In genomic region chr19:54448774-54449700, GRCh38 we compare ENCODE assay signal across 8 cellular contexts. TPM values are rescaled to one million over a fixed set of nuclear protein-coding genes. Genes with fewer than 3 reads are reported as not detected.
DNase-seq lines count a peak whose midpoint lies in the region; ATAC-seq and TF ChIP-seq lines count a peak whose summit lies in the region.

Gene LENG8, plus strand, starts transcription at chr19:54449199. Its CDS starts 2,146 bp downstream, at chr19:54451345.

- peak within 1 kb of the TSS; percentile 79 to 89 for H3K4me3 ChIP-seq in uterus

- peak within 1 kb of the TSS; percentile 100 for H3K27ac Mint-ChIP-seq in T-helper 17 cell

- peak within 1 kb of the TSS; percentile 85 to 96 for H3K27ac ChIP-seq in uterus

- no peaks in the 10 kb centered on the region for H3K9me3 ChIP-seq in T-helper 17 cell (ENCODE audit: control insufficient read depth, low read length, poor library complexity, severe bottlenecking)
- no peaks in the 10 kb centered on the region for H3K9me3 ChIP-seq in uterus

- peak in 2 of 4 experiments; percentile 14 to 24 for TF ChIP-seq CTCF in uterus (IDR thresholded peaks at IDR 0.05)

- peaks cover 11% of the 10 kb centered on the region for H3K36me3 Mint-ChIP-seq in T-helper 17 cell (ENCODE audit: low read depth)

- peak; percentile 92 for DNase-seq in NCI-H1694 treated with DMSO at 0.1 percent for 48 hours (lab: John Stamatoyannopoulos, UW)
- DNase-seq in T-helper 17 cell: peak; percentile 94 to 96 (median 96)
- DNase-seq in amygdala (lab: John Stamatoyannopoulos, UW): peak; percentile 53 to 99 (median 97)
- DNase-seq in left ventricle myocardium superior: peak; percentile 99
- peak; percentile 92 for DNase-seq in pulmonary artery endothelial cell (ENCODE audit: low read depth, low spot score)
- peak; percentile 97 for DNase-seq in uterus

- ATAC-seq in HG02885 (IDR thresholded peaks at IDR 0.05; ENCODE audit: poor library complexity, unreplicated experiment): peak; percentile 90
- ATAC-seq in T-helper 17 cell: peak; percentile 93
- peak; percentile 97 for ATAC-seq in left ventricle myocardium superior

- TF ChIP-seq POLR2A in GM15510 (IDR thresholded peaks at IDR 0.05; ENCODE audit: borderline replicate concordance, extremely low read depth, insufficient read length): peak; percentile 97
- TF ChIP-seq POLR2A in uterus (IDR thresholded peaks at IDR 0.05): peak; percentile 82 to 98

- no peaks in the 10 kb centered on the region for H3K27me3 Mint-ChIP-seq in T-helper 17 cell

- peaks cover 37% of the 10 kb centered on the region for H3K4me1 Mint-ChIP-seq in T-helper 17 cell

- H3K27me3 ChIP-seq in uterus: no peaks in the 10 kb centered on the region

- H3K4me3 Mint-ChIP-seq in T-helper 17 cell: peak within 1 kb of the TSS; percentile 100

- H3K36me3 ChIP-seq in uterus: no peaks in the 10 kb centered on the region

- intact Hi-C loops in left ventricle myocardium superior (cut with micrococcal nuclease) (no loop called here), uterus (cut with DNase I; ENCODE audit: low total_unique reads) (no loop called here)

- H3K4me1 ChIP-seq in uterus: peaks cover 11 to 20% of the 10 kb centered on the region in 2 donors

RNA-seq across cellular contexts. Expression of gene LENG8, which starts in this region (rescaled TPM):
- total RNA-seq in T-helper 17 cell (100 to 1,000 TPM; 471 to 480 TPM), left ventricle myocardium superior (69.1 TPM), pulmonary artery endothelial cell (26.8 and 33.6 TPM in 2 replicates), uterus (100 to 1,000 TPM in 2 of 4 donors, 10 to 100 TPM in 2; 58.1 to 275 (median 91.4) TPM)

Comparison
In these comparisons a context has a peak if more than half of its experiments do, and no peak if none do; other contexts are left out.
1. Peak in every context shown above with its lines: DNase-seq, ATAC-seq, H3K4me3 ChIP-seq and H3K27ac ChIP-seq.